23 cellular contexts compared by ENCODE assay signal in genomic region chr13:95833126-95833525, GRCh38.
DNase-seq lines count a peak whose midpoint lies in the region; ATAC-seq and TF ChIP-seq lines count a peak whose summit lies in the region.
"Had no signal": no experiment of that assay in that cellular context is flagged by ENCODE, and none has a peak within 500 bp of the region (broad histone marks: within the 10 kb centered on the region; RNA-seq: fewer than 3 reads in every experiment).

No MANE protein-coding gene starts in this region.

- TF ChIP-seq POLR2A in upper lobe of left lung (IDR thresholded peaks at IDR 0.05) = no peak

- no peak overlapping the region for H3K4me2 ChIP-seq in SK-N-SH

- no peak for TF ChIP-seq RAD21 in SK-N-SH (IDR thresholded peaks at IDR 0.05; ENCODE audit: low read length)

- TF ChIP-seq CTCF in SK-N-SH (IDR thresholded peaks at IDR 0.05) = no peak
- TF ChIP-seq CTCF in choroid plexus epithelial cell (conservative IDR thresholded peaks at IDR 0.05; ENCODE audit: low read depth, low read length) = no peak
- no peak for TF ChIP-seq CTCF in fibroblast of the aortic adventitia (IDR thresholded peaks at IDR 0.05; ENCODE audit: insufficient read depth, low read length)
- TF ChIP-seq CTCF in upper lobe of left lung (IDR thresholded peaks at IDR 0.05) = no peak

- H3K27ac ChIP-seq in SK-N-SH (ENCODE audit: low read depth in 2 of 2, low read length in 1 of 2) = no peak overlapping the region
- H3K27ac ChIP-seq in upper lobe of left lung = no peak overlapping the region
- H3K27ac ChIP-seq: 22Rv1, Peyer's patch had no signal

- no peaks in the 10 kb centered on the region for H3K27me3 ChIP-seq in SK-N-SH (ENCODE audit: insufficient read depth)
- no peaks in the 10 kb centered on the region for H3K27me3 ChIP-seq in upper lobe of left lung
- H3K27me3 ChIP-seq: BE2C, Peyer's patch had no signal

- no peaks in the 10 kb centered on the region for H3K9me3 ChIP-seq in SK-N-SH
- peaks cover 0 to 4% (median 0%) of the 10 kb centered on the region in 4 donors for H3K9me3 ChIP-seq in upper lobe of left lung
- H3K9me3 ChIP-seq: BE2C had no signal

- ATAC-seq in SK-N-SH treated with all-trans-retinoic acid at 6 μM for 48 hours = peak; percentile 39; the same call in 2 of the 3 replicates
- no peak for ATAC-seq in upper lobe of left lung (ENCODE audit: low FRiP score in 2 of 2)
- ATAC-seq in HG03460 (IDR thresholded peaks at IDR 0.05; ENCODE audit: unreplicated experiment) = no peak
- ATAC-seq: HepG2 had no signal

- H3K9ac ChIP-seq in SK-N-SH = no peak overlapping the region

- H3K9me2 ChIP-seq in SK-N-SH = no peaks in the 10 kb centered on the region

- WGBS in SK-N-SH (ENCODE audit: low lambda C conversion rate) = 83% methylated on average over 1 of the region's 1 CpG
- 87 to 90% methylated on average over 1 of the region's 1 CpG for WGBS in upper lobe of left lung, 2 donors

- H3K4me3 ChIP-seq in SK-N-SH (ENCODE audit: low read depth in 2 of 2, low read length in 1 of 2) = no peak overlapping the region
- H3K4me3 ChIP-seq in choroid plexus epithelial cell (ENCODE audit: low read depth, low read length) = no peak overlapping the region
- no peak overlapping the region for H3K4me3 ChIP-seq in fibroblast of the aortic adventitia (ENCODE audit: low read depth, low read length)
- no peak overlapping the region for H3K4me3 ChIP-seq in upper lobe of left lung
- H3K4me3 ChIP-seq: Peyer's patch had no signal

- no peaks in the 10 kb centered on the region for H4K20me1 ChIP-seq in SK-N-SH (ENCODE audit: insufficient read depth)

- DNase-seq in SK-N-SH = no peak
- DNase-seq in choroid plexus epithelial cell (ENCODE audit: low read depth) = peak; percentile 8
- peak; percentile 2 for DNase-seq in fibroblast of the aortic adventitia (ENCODE audit: low read depth)
- DNase-seq in upper lobe of left lung = no peak
- no peak for DNase-seq in hypothalamus (lab: John Stamatoyannopoulos, UW)
- DNase-seq: BE2C; CD8-positive, alpha-beta memory T cell; DMS79 treated with DMSO at 0.1 percent for 48 hours; GF-D8; Karpas-422; NCI-H1092 treated with DMSO at 0.1 percent for 48 hours; NCI-H1436; NCI-H187; NCI-H2081 treated with DMSO at 0.1 percent for 48 hours; NCI-H2171; NCI-H226; NCI-H510A; Peyer's patch; SIG-M5 had no signal

- no peak overlapping the region for H2AFZ ChIP-seq in SK-N-SH (ENCODE audit: low read depth)

- H3K4me1 ChIP-seq in SK-N-SH (ENCODE audit: control insufficient read depth in 1 of 2, insufficient read depth in 2 of 2, low read depth in 1 of 2, low read length in 1 of 2) (peaks cover 2 to 5% of the 10 kb centered on the region in 2 experiments; a peak in 2 of 4 replicates), upper lobe of left lung (peaks cover 4 to 8% (median 6%) of the 10 kb centered on the region in 4 donors)
- H3K4me1 ChIP-seq: Peyer's patch had no signal

- H3K79me2 ChIP-seq in SK-N-SH (ENCODE audit: insufficient read depth) = no peaks in the 10 kb centered on the region

- peaks cover 9% of the 10 kb centered on the region for H3F3A ChIP-seq in SK-N-SH (replicated peaks; ENCODE audit: insufficient read depth)

- peaks cover 0 to 20% of the 10 kb centered on the region in 2 experiments for H3K36me3 ChIP-seq in SK-N-SH (replicated peaks in 1 of 2; ENCODE audit: control insufficient read depth in 1 of 2, insufficient read depth in 2 of 2, low read length in 1 of 2)
- H3K36me3 ChIP-seq in upper lobe of left lung = no peaks in the 10 kb centered on the region
- H3K36me3 ChIP-seq: BE2C, Peyer's patch had no signal

- CTCF ChIA-PET in SK-N-SH (lab: Yijun Ruan, JAX) = interaction anchor here (0.8 to 4.9 kb wide), 27 partner anchors 9 to 642 kb away, joined by 3 to 57 read pairs (median 5); no protein-coding TSS in a partner anchor

- TF ChIP-seq EP300 in SK-N-SH (IDR thresholded peaks at IDR 0.05; ENCODE audit: borderline replicate concordance in 1 of 2, low read depth in 1 of 2, low read length in 1 of 2) (no peak), upper lobe of left lung (IDR thresholded peaks at IDR 0.05) (no peak)

- POLR2A ChIA-PET in SK-N-SH (lab: Yijun Ruan, JAX) = interaction anchor here (1.2 kb wide), 1 partner anchor 188 kb away, joined by 3 read pairs; the partner anchor contains the start of gene DZIP1

TF ChIP-seq in SK-N-SH treated with all-trans-retinoic acid at 6 μM for 48 hours, 23 proteins besides CTCF, POLR2A, EP300 and RAD21:
- TF ChIP-seq ZFP30 (CRISPR knock-in tag; IDR thresholded peaks at IDR 0.05) = no peak
- TF ChIP-seq TCF4 (CRISPR knock-in tag; IDR thresholded peaks at IDR 0.05; ENCODE audit: borderline replicate concordance) = no peak
- no peak for TF ChIP-seq ZNF8 (CRISPR knock-in tag; IDR thresholded peaks at IDR 0.05)
- TF ChIP-seq ZFP3 (CRISPR knock-in tag; IDR thresholded peaks at IDR 0.05) = no peak
- TF ChIP-seq GLIS3 (CRISPR knock-in tag; IDR thresholded peaks at IDR 0.05) = no peak
- TF ChIP-seq ISL1 (CRISPR knock-in tag; IDR thresholded peaks at IDR 0.05) = no peak
- no peak for TF ChIP-seq BACH2 (CRISPR knock-in tag; IDR thresholded peaks at IDR 0.05; ENCODE audit: borderline replicate concordance)
- no peak for TF ChIP-seq CSDC2 (CRISPR knock-in tag; IDR thresholded peaks at IDR 0.05)
- no peak for TF ChIP-seq ZNF565 (CRISPR knock-in tag; conservative IDR thresholded peaks at IDR 0.05; ENCODE audit: low read depth)

TF ChIP-seq in SK-N-SH, 30 proteins besides CTCF, POLR2A, EP300 and RAD21:
- TF ChIP-seq ELF1 (IDR thresholded peaks at IDR 0.05) = no peak
- no peak for TF ChIP-seq TCF12 (IDR thresholded peaks at IDR 0.05)
- no peak for TF ChIP-seq NFIC (IDR thresholded peaks at IDR 0.05; ENCODE audit: borderline replicate concordance)

Comparison
In these comparisons a context has a peak if more than half of its experiments do, and no peak if none do; other contexts are left out.
1. DNase-seq: peak in choroid plexus epithelial cell (single experiment) and fibroblast of the aortic adventitia (single experiment); none in SK-N-SH (single experiment), upper lobe of left lung (0 of 2) and hypothalamus (0 of 51).